Comparison of ENCODE assay signal across 1 cellular context in the genomic region with DNA sequence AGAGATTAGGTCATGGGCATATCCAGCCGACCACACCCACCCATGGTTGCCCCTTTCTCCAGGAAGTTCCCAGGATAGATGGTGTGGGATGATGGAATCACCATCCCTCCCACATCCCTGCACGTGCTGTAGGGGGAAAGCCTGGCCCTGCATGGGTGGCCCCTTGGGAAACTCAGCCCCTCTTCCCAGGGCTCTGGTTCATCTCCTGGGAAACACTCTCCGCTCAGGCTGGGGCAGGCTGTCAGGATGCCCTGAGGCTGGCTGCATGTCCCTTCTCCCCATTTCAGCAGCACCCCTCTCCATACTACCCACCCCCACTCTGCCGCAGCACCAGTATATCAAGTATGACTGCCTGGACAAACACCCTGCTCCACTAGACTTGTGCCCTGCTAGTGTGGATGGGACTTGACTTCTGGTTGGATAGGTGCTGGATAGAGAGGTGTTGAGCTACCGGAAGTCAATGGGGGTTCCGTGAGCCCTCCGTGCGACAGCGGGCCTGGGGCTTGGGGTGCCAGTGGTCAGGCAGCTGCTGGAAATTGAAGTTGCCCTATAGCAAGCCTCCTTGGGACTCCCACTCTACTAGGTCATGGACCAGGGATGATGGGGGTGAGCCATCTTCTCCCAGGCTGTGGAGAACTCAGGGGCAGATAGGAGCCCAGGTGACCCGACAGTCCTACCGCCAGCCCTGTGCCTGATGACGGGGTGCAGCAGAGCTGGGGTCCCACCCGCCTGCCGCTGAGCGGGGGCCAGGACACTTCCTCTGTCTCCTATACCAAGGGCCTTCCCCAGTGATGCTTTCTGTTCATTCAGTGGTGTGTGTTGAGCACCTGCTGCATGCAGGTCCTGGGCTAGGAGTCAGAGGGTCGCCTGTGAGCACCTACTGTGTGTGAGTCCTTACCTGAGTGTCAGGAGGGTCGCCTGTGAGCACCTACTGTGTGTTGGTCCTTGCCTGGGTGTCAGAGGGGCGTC.
A peak's percentile ranks its signal among the peaks of the same experiment; 100 is the strongest.
TF ChIP-seq lines count a peak whose summit lies in the region.

No MANE protein-coding gene starts in this region.

TF ChIP-seq in HepG2, 621 proteins besides CTCF, POLR2A, EP300 and RAD21 (continued from another document):
- TF ChIP-seq, protein P1, sequence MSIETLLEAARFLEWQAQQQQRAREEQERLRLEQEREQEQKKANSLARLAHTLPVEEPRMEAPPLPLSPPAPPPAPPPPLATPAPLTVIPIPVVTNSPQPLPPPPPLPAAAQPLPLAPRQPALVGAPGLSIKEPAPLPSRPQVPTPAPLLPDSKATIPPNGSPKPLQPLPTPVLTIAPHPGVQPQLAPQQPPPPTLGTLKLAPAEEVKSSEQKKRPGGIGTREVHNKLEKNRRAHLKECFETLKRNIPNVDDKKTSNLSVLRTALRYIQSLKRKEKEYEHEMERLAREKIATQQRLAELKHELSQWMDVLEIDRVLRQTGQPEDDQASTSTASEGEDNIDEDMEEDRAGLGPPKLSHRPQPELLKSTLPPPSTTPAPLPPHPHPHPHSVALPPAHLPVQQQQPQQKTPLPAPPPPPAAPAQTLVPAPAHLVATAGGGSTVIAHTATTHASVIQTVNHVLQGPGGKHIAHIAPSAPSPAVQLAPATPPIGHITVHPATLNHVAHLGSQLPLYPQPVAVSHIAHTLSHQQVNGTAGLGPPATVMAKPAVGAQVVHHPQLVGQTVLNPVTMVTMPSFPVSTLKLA (IDR thresholded peaks at IDR 0.05): no peak
- TF ChIP-seq, protein P2, sequence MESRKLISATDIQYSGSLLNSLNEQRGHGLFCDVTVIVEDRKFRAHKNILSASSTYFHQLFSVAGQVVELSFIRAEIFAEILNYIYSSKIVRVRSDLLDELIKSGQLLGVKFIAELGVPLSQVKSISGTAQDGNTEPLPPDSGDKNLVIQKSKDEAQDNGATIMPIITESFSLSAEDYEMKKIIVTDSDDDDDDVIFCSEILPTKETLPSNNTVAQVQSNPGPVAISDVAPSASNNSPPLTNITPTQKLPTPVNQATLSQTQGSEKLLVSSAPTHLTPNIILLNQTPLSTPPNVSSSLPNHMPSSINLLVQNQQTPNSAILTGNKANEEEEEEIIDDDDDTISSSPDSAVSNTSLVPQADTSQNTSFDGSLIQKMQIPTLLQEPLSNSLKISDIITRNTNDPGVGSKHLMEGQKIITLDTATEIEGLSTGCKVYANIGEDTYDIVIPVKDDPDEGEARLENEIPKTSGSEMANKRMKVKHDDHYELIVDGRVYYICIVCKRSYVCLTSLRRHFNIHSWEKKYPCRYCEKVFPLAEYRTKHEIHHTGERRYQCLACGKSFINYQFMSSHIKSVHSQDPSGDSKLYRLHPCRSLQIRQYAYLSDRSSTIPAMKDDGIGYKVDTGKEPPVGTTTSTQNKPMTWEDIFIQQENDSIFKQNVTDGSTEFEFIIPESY (CRISPR knock-in tag; IDR thresholded peaks at IDR 0.05): peak; percentile 35; the same call in 1 of the 2 replicates
- TF ChIP-seq BHLHE40 (IDR thresholded peaks at IDR 0.05; ENCODE audit: low read length) (0 out of 2 replicates have a peak, but pooled peaks have one; percentile 16), TCF7L2 (IDR thresholded peaks at IDR 0.05; ENCODE audit: low read depth, low read length) (no peak), NFE2L2 (IDR thresholded peaks at IDR 0.05; ENCODE audit: low read length) (no peak), ZKSCAN1 (IDR thresholded peaks at IDR 0.05; ENCODE audit: low read length) (peak; percentile 98), ZNF282 (IDR thresholded peaks at IDR 0.05; ENCODE audit: partially characterized antibody) (no peak), TARDBP (CRISPR knock-in tag; IDR thresholded peaks at IDR 0.05) (no peak)
TF ChIP-seq in HepG2: peak in this region for 3.
